8 cellular contexts compared by ENCODE assay signal in the genomic region with DNA sequence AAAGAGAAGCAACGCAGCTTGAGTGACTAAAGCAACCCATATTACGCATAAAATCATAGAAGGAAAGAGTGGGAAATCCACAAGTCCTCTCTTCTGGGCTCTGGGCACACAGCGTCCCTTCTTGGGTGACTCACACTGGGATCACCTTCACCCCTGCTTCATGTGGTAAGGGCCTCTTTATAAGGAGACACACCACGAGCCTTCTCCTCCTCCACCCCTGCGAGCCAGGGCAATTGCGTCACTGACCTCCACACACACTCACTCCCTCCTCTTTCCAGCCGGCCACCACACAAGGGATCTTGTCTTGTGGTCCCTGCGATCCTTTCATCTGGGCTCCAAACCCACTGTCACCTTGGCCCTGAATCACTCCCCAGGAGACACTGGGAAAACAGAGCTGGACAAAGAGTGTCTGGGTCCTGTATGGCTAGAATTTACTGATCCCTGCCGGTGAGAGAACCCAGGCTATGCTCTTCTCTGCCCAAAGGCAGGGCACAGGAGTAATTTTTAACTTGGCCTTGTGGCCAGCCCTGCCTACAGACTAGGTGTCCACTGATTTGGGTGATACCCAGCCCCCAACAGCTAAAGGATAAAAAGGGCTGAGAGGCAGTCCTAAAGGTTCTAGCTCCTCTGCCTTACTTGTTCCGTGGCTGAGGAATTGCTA. TPM values are rescaled to one million over a fixed set of nuclear protein-coding genes. Genes with fewer than 3 reads are reported as not detected.
A peak's percentile ranks its signal among the peaks of the same experiment; 100 is the strongest.
DNase-seq lines count a peak whose midpoint lies in the region; ATAC-seq and TF ChIP-seq lines count a peak whose summit lies in the region.

No MANE protein-coding gene starts in this region.

- DNase-seq in HCT116 (ENCODE audit: low read depth, low spot score) (peak; percentile 94), adrenal gland (peak; percentile 87 to 95 (median 94)), left colon (peak; percentile 73 to 91), NK-92 (lab: John Stamatoyannopoulos, UW; ENCODE audit: unreplicated experiment) (no peak), retina (no peak)

- TF ChIP-seq RAD21 in HCT116 (IDR thresholded peaks at IDR 0.05; ENCODE audit: low read depth), result no peak

- H3K4me1 ChIP-seq in HCT116 (ENCODE audit: control insufficient read depth in 1 of 2, insufficient read depth in 2 of 2, low read length in 2 of 2) (peaks cover 22 to 27% of the 10 kb centered on the region in 2 experiments), adrenal gland (replicated peaks in 1 of 2) (peaks cover 15 to 38% of the 10 kb centered on the region in 2 donors)

- peak overlapping the region; percentile 30 for H3K9ac ChIP-seq in HCT116 (ENCODE audit: low read length)

- no peaks in the 10 kb centered on the region; the same call in 1 of the 2 replicates for H3K27me3 ChIP-seq in HCT116 (ENCODE audit: insufficient read depth, low read length)
- H3K27me3 ChIP-seq in adrenal gland, result no peaks in the 10 kb centered on the region

- TF ChIP-seq POLR2A in HCT116 (IDR thresholded peaks at IDR 0.05; ENCODE audit: borderline replicate concordance, extremely low read depth, insufficient read depth, insufficient read length) (no peak), adrenal gland (IDR thresholded peaks at IDR 0.05) (peak in 1 of 2 donors; percentile 65)

- H3K4me3 ChIP-seq in HCT116 (replicated peaks in 1 of 2; ENCODE audit: low read depth in 1 of 2, low read length in 2 of 2), result peak overlapping the region in 1 of 2 experiments; percentile 37; a peak in 2 of 4 replicates
- H3K4me3 ChIP-seq in adrenal gland, result no peak overlapping the region

- no peak for TF ChIP-seq CTCF in 22Rv1 (IDR thresholded peaks at IDR 0.05)
- TF ChIP-seq CTCF in HCT116 (IDR thresholded peaks at IDR 0.05 in 2 of 3, conservative IDR thresholded peaks at IDR 0.05 in 1 of 3; ENCODE audit: borderline replicate concordance in 1 of 3, insufficient read depth in 1 of 3, low read depth in 2 of 3, low read length in 2 of 3), result no peak
- no peak for TF ChIP-seq CTCF in adrenal gland (IDR thresholded peaks at IDR 0.05)

- peak; percentile 97 for ATAC-seq in HCT116
- peak; percentile 56 for ATAC-seq in left colon
- no peak for ATAC-seq in HG02840 (IDR thresholded peaks at IDR 0.05; ENCODE audit: low FRiP score, unreplicated experiment)
- ATAC-seq in HG02610 (IDR thresholded peaks at IDR 0.05; ENCODE audit: unreplicated experiment), result no peak

- RAD21 ChIA-PET in HCT116 (lab: Charles Lee; ENCODE audit: low non-redundant PET in 1 of 2, low total read pairs in 2 of 2, uncharacterized antibody in 2 of 2, unreplicated experiment in 2 of 2), result interaction anchor here (0.5 to 1.4 kb wide), 3 partner anchors 29 to 128 kb away, joined by 3 to 4 read pairs (median 3); partner anchors contain the start of gene TUBA4B (in 1 of the 2)

- H3K36me3 ChIP-seq in HCT116 (ENCODE audit: control insufficient read depth in 1 of 2, insufficient read depth in 2 of 2, low read length in 2 of 2), result no peaks in the 10 kb centered on the region
- no peaks in the 10 kb centered on the region for H3K36me3 ChIP-seq in adrenal gland (replicated peaks in 1 of 2)

- POLR2A ChIA-PET in HCT116 (lab: Charles Lee), result no interaction called here

- no peaks in the 10 kb centered on the region for H3K9me3 ChIP-seq in HCT116 (ENCODE audit: control insufficient read depth in 1 of 2, insufficient read depth in 1 of 2, low read depth in 1 of 2, low read length in 2 of 2)
- H3K9me3 ChIP-seq in adrenal gland (replicated peaks in 1 of 3), result no peaks in the 10 kb centered on the region

- H3K9me2 ChIP-seq in HCT116 (ENCODE audit: insufficient read depth), result no peaks in the 10 kb centered on the region

- no peaks in the 10 kb centered on the region for H3K79me2 ChIP-seq in HCT116 (ENCODE audit: insufficient read depth, low read length)

- peak overlapping the region; percentile 72 for H3K4me2 ChIP-seq in HCT116 (ENCODE audit: low read length)

- 44 to 62% (median 52%) methylated on average over 10 of the region's 10 CpGs for WGBS in adrenal gland, 4 donors

- CTCF ChIA-PET in HCT116 (lab: Charles Lee), result interaction anchor here (0.9 to 1.2 kb wide), 3 partner anchors 29 to 95 kb away, joined by 3 to 6 read pairs (median 4); no protein-coding TSS in a partner anchor

- intact Hi-C loops in HCT116 (cut with micrococcal nuclease), result no loop called here
- intact Hi-C loops in adrenal gland (cut with DNase I), result no loop called here
- intact Hi-C loops in left colon (cut with DNase I, micrococcal nuclease), result no loop called here

- H2AFZ ChIP-seq in HCT116 (ENCODE audit: low read depth, low read length, poor library complexity, severe bottlenecking), result no peak overlapping the region

- H4K20me1 ChIP-seq in HCT116 (ENCODE audit: insufficient read depth), result no peaks in the 10 kb centered on the region

- BruUV-seq in HCT116 (replicated peaks; lab: Mats Ljungman, UMichigan), result no TSS peak

- H3K27ac ChIP-seq in 22Rv1, result peak overlapping the region; percentile 65; the same call in 1 of the 2 replicates
- H3K27ac ChIP-seq in HCT116 (ENCODE audit: low read depth, low read length), result peak overlapping the region; percentile 11; the same call in 1 of the 2 replicates
- peak overlapping the region; percentile 73 to 93 (median 81) for H3K27ac ChIP-seq in adrenal gland

TF ChIP-seq in HCT116, 20 proteins besides CTCF, POLR2A, EP300 and RAD21 (continues in another document):
- TF ChIP-seq SP1 (IDR thresholded peaks at IDR 0.05; ENCODE audit: low read depth) (peak; percentile 94), YY1 (IDR thresholded peaks at IDR 0.05; ENCODE audit: extremely low read depth, insufficient replicate concordance, low read depth, low read length) (no peak), REST (IDR thresholded peaks at IDR 0.05; ENCODE audit: low read depth) (no peak), FOSL1 (IDR thresholded peaks at IDR 0.05; ENCODE audit: low read depth) (peak; percentile 96), ZNF274 (IDR thresholded peaks at IDR 0.05; ENCODE audit: low read depth, low read length) (no peak), TCF7L2 (IDR thresholded peaks at IDR 0.05; ENCODE audit: borderline replicate concordance, extremely low read depth, insufficient read depth, insufficient read length) (no peak), SRF (IDR thresholded peaks at IDR 0.05; ENCODE audit: low read depth) (peak; percentile 87), CEBPB (IDR thresholded peaks at IDR 0.05; ENCODE audit: low read depth) (peak; percentile 98), CBX3 (IDR thresholded peaks at IDR 0.05; ENCODE audit: low read depth) (peak; percentile 98)
- TF ChIP-seq, protein P1, sequence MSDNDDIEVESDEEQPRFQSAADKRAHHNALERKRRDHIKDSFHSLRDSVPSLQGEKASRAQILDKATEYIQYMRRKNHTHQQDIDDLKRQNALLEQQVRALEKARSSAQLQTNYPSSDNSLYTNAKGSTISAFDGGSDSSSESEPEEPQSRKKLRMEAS (IDR thresholded peaks at IDR 0.05), result peak; percentile 90

RNA-seq across cellular contexts. Expression of gene NHEJ1, which starts 35.3 kb away (rescaled TPM):
- 16.4 TPM for total RNA-seq in HCT116 (2021; ENCODE audit: unreplicated experiment)
- 15.8 and 16.7 TPM in 2 replicates for polyA plus RNA-seq in HCT116 (2012)
- 10 to 100 TPM; 11.9 to 22.9 (median 18.2) TPM for total RNA-seq in adrenal gland
- polyA plus RNA-seq in adrenal gland, result 10 to 100 TPM in 1 of 3 donors, 1 to 10 TPM in 2; 5.7 to 26.0 (median 7.1) TPM
- 10 to 100 TPM; 45.4 to 56.1 TPM for total RNA-seq in left colon

RNA-seq across cellular contexts. Expression of gene SLC23A3, which starts 44.5 kb away (rescaled TPM):
- total RNA-seq in HCT116 (2021; ENCODE audit: unreplicated experiment), result 4.8 TPM
- polyA plus RNA-seq in HCT116 (2012), result 1.7 and 2.7 TPM in 2 replicates
- total RNA-seq in adrenal gland, result 1 to 10 TPM in 2 of 8 donors, under 1 TPM in 4, not detected in 2; 0.14 to 2.9 (median 0.70) TPM
- polyA plus RNA-seq in adrenal gland, result 1 to 10 TPM in 1 of 3 donors, under 1 TPM in 2; 0.11 to 4.3 (median 0.84) TPM
- total RNA-seq in left colon, result 1 to 10 TPM; 5.1 to 6.1 TPM

RNA-seq across cellular contexts. Expression of gene CNPPD1, which starts 51.4 kb away (rescaled TPM):
- total RNA-seq in HCT116 (2021; ENCODE audit: unreplicated experiment) (41.9 TPM), adrenal gland (100 to 1,000 TPM in 6 of 8 donors, 10 to 100 TPM in 2; 89.7 to 137 (median 111) TPM), left colon (100 to 1,000 TPM; 119 TPM)
- 40.4 and 45.0 TPM in 2 replicates for polyA plus RNA-seq in HCT116 (2012)
- polyA plus RNA-seq in adrenal gland, result 10 to 100 TPM; 46.9 to 62.7 (median 61.0) TPM

RNA-seq across cellular contexts. Expression of gene RETREG2, which starts 52.7 kb away (rescaled TPM):
- total RNA-seq in HCT116 (2021; ENCODE audit: unreplicated experiment), result 63.7 TPM
- polyA plus RNA-seq in HCT116 (2012), result 63.7 and 64.1 TPM in 2 replicates
- total RNA-seq in adrenal gland, result 100 to 1,000 TPM in 5 of 8 donors, 10 to 100 TPM in 3; 69.8 to 159 (median 117) TPM
- 10 to 100 TPM; 30.1 to 63.3 (median 47.6) TPM for polyA plus RNA-seq in adrenal gland
- total RNA-seq in left colon, result 100 to 1,000 TPM; 122 to 138 TPM

Comparison
In these comparisons a context has a peak if more than half of its experiments do, and no peak if none do; other contexts are left out.
1. H3K27ac ChIP-seq: peak in every context shown above with its lines; median percentile 81 in adrenal gland; 65 in 22Rv1; 11 in HCT116.
2. ATAC-seq: peak in HCT116 (single experiment) and left colon (single experiment); none in HG02840 (single experiment) and HG02610 (single experiment).
3. DNase-seq: peak in HCT116 (single experiment), adrenal gland (7 of 7) and left colon (2 of 2); none in NK-92 (single experiment) and retina (single experiment).